3 cellular contexts compared by ENCODE assay signal in genomic region chr10:87177587-87177986, GRCh38. TPM values are rescaled to one million over a fixed set of nuclear protein-coding genes. Genes with fewer than 3 reads are reported as not detected.
"Had no signal": no experiment of that assay in that cellular context is flagged by ENCODE, and none has a peak within 500 bp of the region (broad histone marks: within the 10 kb centered on the region; RNA-seq: fewer than 3 reads in every experiment).

No MANE protein-coding gene starts in this region.

RNA-seq across cellular contexts. Expression of gene NUTM2A, which starts 47.7 kb away (rescaled TPM):
- total RNA-seq: GM23338, H7 had no signal
- polyA plus RNA-seq: GM23248 had no signal
